ENCODE assay signal across 8 cellular contexts in the genomic region with DNA sequence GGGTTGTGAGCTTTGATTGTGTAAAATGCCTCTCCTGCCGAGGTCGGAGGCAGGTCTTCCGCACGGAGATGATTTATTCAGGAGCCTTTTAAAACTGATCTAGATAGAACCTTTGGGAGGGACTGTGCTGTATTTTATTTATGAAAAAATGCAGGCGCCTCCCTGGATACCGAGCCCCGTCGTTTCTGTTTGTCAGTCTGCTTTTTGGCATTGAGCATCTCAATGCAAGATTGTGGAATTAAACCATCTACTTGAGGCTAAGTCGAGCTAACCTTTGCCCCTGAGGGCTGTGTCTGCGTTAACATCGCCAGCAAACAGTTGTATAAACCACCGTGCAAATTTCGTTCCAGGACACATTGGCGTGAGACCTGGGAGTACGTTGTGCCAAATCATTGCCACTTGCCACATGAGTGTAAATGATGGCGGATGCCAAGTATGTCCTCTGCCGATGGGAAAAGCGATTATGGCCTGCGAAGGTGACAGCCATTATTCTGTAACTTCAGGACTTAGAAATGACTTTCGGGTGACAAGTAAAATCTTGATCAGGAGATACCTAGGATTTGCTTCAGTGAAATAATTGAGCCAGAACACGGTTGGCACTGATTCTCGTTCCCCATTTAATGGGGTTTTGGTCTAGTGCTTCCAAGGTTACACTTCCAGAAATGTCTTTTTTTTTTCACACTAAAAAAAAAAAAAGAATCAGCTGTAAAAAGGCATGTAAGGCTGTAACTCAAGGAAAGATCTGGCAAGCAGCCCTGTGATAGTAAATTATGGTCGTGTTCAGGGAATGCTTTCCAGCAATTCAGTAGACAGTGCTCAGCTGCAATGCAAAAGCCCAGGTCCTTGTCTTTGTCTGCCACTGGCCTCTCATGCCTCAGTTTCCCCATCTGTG. TPM values are rescaled to one million over a fixed set of nuclear protein-coding genes. Genes with fewer than 3 reads are reported as not detected.
A peak's percentile ranks its signal among the peaks of the same experiment; 100 is the strongest.
DNase-seq lines count a peak whose midpoint lies in the region; ATAC-seq and TF ChIP-seq lines count a peak whose summit lies in the region.

No MANE protein-coding gene starts in this region.

- H3K4me3 ChIP-seq in GM12875 (ENCODE audit: low read depth, low read length) (peak overlapping the region; percentile 92), WERI-Rb-1 (ENCODE audit: low read depth, low read length) (peak overlapping the region; percentile 71), skeletal muscle tissue (ENCODE audit: low read length in 3 of 3) (peak overlapping the region; percentile 77 to 80 (median 80))

- DNase-seq in WERI-Rb-1 (no peak), left cardiac atrium (no peak), glomerular visceral epithelial cell (ENCODE audit: extremely low spot score) (no peak), AML-193 (lab: John Stamatoyannopoulos, UW) (no peak)
- no peak for DNase-seq in stimulated activated CD4-positive, alpha-beta T cell treated with anti-CD3 and anti-CD28 coated beads, Interleukin-15, amount 100 ng/mL, for 24 hours

- intact Hi-C loops in left cardiac atrium (cut with DNase I), result loop anchor here in 1 of 2 donors (10.0 kb wide), 1 partner anchor 71 kb away; a partner anchor contains a TSS

- H3K4me1 ChIP-seq in skeletal muscle tissue (ENCODE audit: control insufficient read depth in 3 of 3, insufficient read depth in 3 of 3, low read length in 3 of 3), result peaks cover 21 to 33% (median 25%) of the 10 kb centered on the region in 3 donors

- no peak for TF ChIP-seq CTCF in GM12875 (IDR thresholded peaks at IDR 0.05; ENCODE audit: borderline replicate concordance, insufficient read depth, low read depth, low read length)
- TF ChIP-seq CTCF in WERI-Rb-1 (IDR thresholded peaks at IDR 0.05; ENCODE audit: low read depth, low read length), result no peak

- H3K27me3 ChIP-seq in WERI-Rb-1 (ENCODE audit: insufficient read depth, low read depth, severe bottlenecking) (no peaks in the 10 kb centered on the region), skeletal muscle tissue (ENCODE audit: control insufficient read depth in 3 of 3, insufficient read depth in 3 of 3, low read length in 3 of 3) (no peaks in the 10 kb centered on the region)

- H3K27ac ChIP-seq in WERI-Rb-1 (no peak overlapping the region), skeletal muscle tissue (ENCODE audit: low read depth, low read length) (peak overlapping the region; percentile 56)

- H3K36me3 ChIP-seq in WERI-Rb-1, result peaks cover 40% of the 10 kb centered on the region
- peaks cover 18 to 30% (median 25%) of the 10 kb centered on the region in 3 donors for H3K36me3 ChIP-seq in skeletal muscle tissue (ENCODE audit: control insufficient read depth in 3 of 3, insufficient read depth in 3 of 3, low read length in 3 of 3)

- H3K9me3 ChIP-seq in WERI-Rb-1 (ENCODE audit: severe bottlenecking), result no peaks in the 10 kb centered on the region
- H3K9me3 ChIP-seq in skeletal muscle tissue (ENCODE audit: control insufficient read depth in 3 of 3, low read length in 3 of 3), result no peaks in the 10 kb centered on the region

- ATAC-seq in left cardiac atrium (peak; percentile 2 to 3), HG03469 (IDR thresholded peaks at IDR 0.05; ENCODE audit: unreplicated experiment) (no peak)

- H3K9ac ChIP-seq in skeletal muscle tissue (ENCODE audit: low read depth in 1 of 3, low read length in 3 of 3), result peak overlapping the region; percentile 72 to 78 (median 75)

RNA-seq across cellular contexts. Expression of a gene that starts 27.5 kb away (rescaled TPM):
- total RNA-seq in left cardiac atrium (100 to 1,000 TPM; 240 to 267 TPM), skeletal muscle tissue (43.3 TPM)

RNA-seq across cellular contexts. Expression of a gene that starts 45.1 kb away (rescaled TPM):
- total RNA-seq in left cardiac atrium, result 10 to 100 TPM; 36.0 to 48.1 TPM
- 101 TPM for total RNA-seq in skeletal muscle tissue

RNA-seq across cellular contexts. Expression of a gene that starts 51.2 kb away (rescaled TPM):
- total RNA-seq in left cardiac atrium (10 to 100 TPM; 74.1 to 95.7 TPM), skeletal muscle tissue (27.1 TPM)
